ENCODE assay signal across 8 cellular contexts in genomic region chr2:156892449-156893335, GRCh38.
DNase-seq lines count a peak whose midpoint lies in the region; ATAC-seq and TF ChIP-seq lines count a peak whose summit lies in the region.

No MANE protein-coding gene starts in this region.

- DNase-seq in D341Med (ENCODE audit: low spot score): peak; percentile 45
- peak; percentile 10 for DNase-seq in HuH-7 (ENCODE audit: low spot score)
- peak; percentile 15 for DNase-seq in OCI-LY7 (ENCODE audit: low spot score)
- peak; percentile 47 for DNase-seq in mesenchymal stem cell
- DNase-seq in stimulated activated CD4-positive, alpha-beta T cell treated with anti-CD3 and anti-CD28 coated beads, Interleukin-2, amount 100 ng/mL, for 48 hours: no peak
- no peak for DNase-seq in activated T-cell treated with anti-CD3 and anti-CD28 coated beads, Interleukin-2, amount 50 U/mL, for 24 hours

- no peak overlapping the region for H3K4ac ChIP-seq in mesenchymal stem cell (ENCODE audit: low read depth in 1 of 2, low read length in 2 of 2)

- no peak overlapping the region for H4K91ac ChIP-seq in mesenchymal stem cell (ENCODE audit: low read length)

- H3K4me1 ChIP-seq in OCI-LY7 (ENCODE audit: insufficient read depth, low read length, poor library complexity, severe bottlenecking) (no peaks in the 10 kb centered on the region), ectodermal cell (ENCODE audit: control insufficient read depth, insufficient read depth, low read length) (no peaks in the 10 kb centered on the region), mesenchymal stem cell (ENCODE audit: control insufficient read depth, insufficient read depth, low read depth, low read length) (no peaks in the 10 kb centered on the region)

- H3K79me1 ChIP-seq in mesenchymal stem cell (replicated peaks; ENCODE audit: low read length, poor library complexity, severe bottlenecking): no peaks in the 10 kb centered on the region

- no peak overlapping the region for H2AFZ ChIP-seq in OCI-LY7 (ENCODE audit: low read length)
- no peak overlapping the region for H2AFZ ChIP-seq in mesenchymal stem cell (ENCODE audit: low read depth, low read length)

- no peak overlapping the region for H3K18ac ChIP-seq in mesenchymal stem cell (ENCODE audit: low read depth in 1 of 2, low read length in 2 of 2)

- no peaks in the 10 kb centered on the region for H3K9me3 ChIP-seq in OCI-LY7 (ENCODE audit: low read length)
- H3K9me3 ChIP-seq in ectodermal cell (ENCODE audit: control insufficient read depth, low read length): no peaks in the 10 kb centered on the region
- no peaks in the 10 kb centered on the region for H3K9me3 ChIP-seq in mesenchymal stem cell (ENCODE audit: control insufficient read depth, low read length)

- H2BK5ac ChIP-seq in mesenchymal stem cell (ENCODE audit: low read depth, low read length, poor library complexity, severe bottlenecking): no peak overlapping the region

- H3K27me3 ChIP-seq in ectodermal cell (ENCODE audit: control insufficient read depth, insufficient read depth, low read length, poor library complexity, severe bottlenecking): no peaks in the 10 kb centered on the region
- H3K27me3 ChIP-seq in mesenchymal stem cell (ENCODE audit: control insufficient read depth in 1 of 2, insufficient read depth in 1 of 2, low read length in 2 of 2): no peaks in the 10 kb centered on the region

- H3K9me3 Mint-ChIP-seq in activated T-cell treated with anti-CD3 and anti-CD28 coated beads, Interleukin-2, amount 50 U/mL, for 24 hours: no peaks in the 10 kb centered on the region

- H3K4me1 Mint-ChIP-seq in activated T-cell treated with anti-CD3 and anti-CD28 coated beads, Interleukin-2, amount 50 U/mL, for 24 hours (ENCODE audit: low read depth): peaks cover 17% of the 10 kb centered on the region

- H3K36me3 Mint-ChIP-seq in activated T-cell treated with anti-CD3 and anti-CD28 coated beads, Interleukin-2, amount 50 U/mL, for 24 hours (ENCODE audit: low read depth): no peaks in the 10 kb centered on the region

- POLR2A ChIA-PET in OCI-LY7 (lab: Charles Lee): no interaction called here

- TF ChIP-seq CTCF in OCI-LY7 (conservative IDR thresholded peaks at IDR 0.05; ENCODE audit: low read length): peak; percentile 69

- H3K27me3 Mint-ChIP-seq in activated T-cell treated with anti-CD3 and anti-CD28 coated beads, Interleukin-2, amount 50 U/mL, for 24 hours: peaks cover 49% of the 10 kb centered on the region

- no peak overlapping the region for H4K8ac ChIP-seq in mesenchymal stem cell (ENCODE audit: low read length)

- ATAC-seq in GM19452 (IDR thresholded peaks at IDR 0.05; ENCODE audit: unreplicated experiment): peak; percentile 42

- H2BK12ac ChIP-seq in mesenchymal stem cell (ENCODE audit: low read length in 2 of 2): no peak overlapping the region

- H3K36me3 ChIP-seq in OCI-LY7 (ENCODE audit: insufficient read depth, low read length): no peaks in the 10 kb centered on the region
- no peaks in the 10 kb centered on the region for H3K36me3 ChIP-seq in ectodermal cell (ENCODE audit: control insufficient read depth, insufficient read depth, low read length)
- H3K36me3 ChIP-seq in mesenchymal stem cell (ENCODE audit: control insufficient read depth in 1 of 2, insufficient read depth in 2 of 2, low read depth in 1 of 2, low read length in 2 of 2): no peaks in the 10 kb centered on the region

- no peak overlapping the region for H3K4me2 ChIP-seq in OCI-LY7 (ENCODE audit: low read length)
- peak overlapping the region; percentile 58 for H3K4me2 ChIP-seq in mesenchymal stem cell (ENCODE audit: low read length, poor library complexity, severe bottlenecking)

- no peak overlapping the region for H3K27ac Mint-ChIP-seq in activated T-cell treated with anti-CD3 and anti-CD28 coated beads, Interleukin-2, amount 50 U/mL, for 24 hours

- H2AK5ac ChIP-seq in mesenchymal stem cell (ENCODE audit: low read length, severe bottlenecking): no peak overlapping the region

- WGBS in ectodermal cell, 2 experiments: 18 to 19% methylated on average over 15 of the region's 15 CpGs
- 24% methylated on average over 14 of the region's 15 CpGs for WGBS in mesenchymal stem cell

- H3K9ac ChIP-seq in mesenchymal stem cell (ENCODE audit: low read length): peak overlapping the region; percentile 69

- H3K4me3 ChIP-seq in OCI-LY7 (ENCODE audit: low read depth, low read length, poor library complexity, severe bottlenecking) (no peak overlapping the region), ectodermal cell (ENCODE audit: insufficient read depth, low read depth, low read length) (peak overlapping the region; percentile 7), mesenchymal stem cell (ENCODE audit: insufficient read depth in 1 of 2, low read depth in 1 of 2, low read length in 2 of 2) (peak overlapping the region in 1 of 2 experiments; percentile 76)

- CTCF ChIA-PET in OCI-LY7 (lab: Charles Lee; ENCODE audit: unreplicated experiment): no interaction called here

- no peak overlapping the region for H2BK120ac ChIP-seq in mesenchymal stem cell (ENCODE audit: low read depth, low read length)

- no peak overlapping the region for H3K14ac ChIP-seq in mesenchymal stem cell (ENCODE audit: low read length in 2 of 2)

- BruUV-seq in OCI-LY7 (replicated peaks; lab: Mats Ljungman, UMichigan): no TSS peak

- H3K23ac ChIP-seq in mesenchymal stem cell (ENCODE audit: low read length in 2 of 2): no peak overlapping the region

- H4K20me1 ChIP-seq in OCI-LY7 (ENCODE audit: insufficient read depth, low read length): no peaks in the 10 kb centered on the region

- H2BK15ac ChIP-seq in mesenchymal stem cell (ENCODE audit: low read depth, poor library complexity, severe bottlenecking): no peak overlapping the region

- no peaks in the 10 kb centered on the region for H3K79me2 ChIP-seq in OCI-LY7 (ENCODE audit: insufficient read depth, low read depth, low read length)

- intact Hi-C loops in OCI-LY7 (cut with micrococcal nuclease; ENCODE audit: unreplicated experiment): loop anchor here (10.0 kb wide), 1 partner anchor 1518 kb away; no protein-coding TSS in a partner anchor

- H3K9me2 ChIP-seq in OCI-LY7 (ENCODE audit: insufficient read depth, low read length): no peaks in the 10 kb centered on the region

- no peak overlapping the region for H3K27ac ChIP-seq in OCI-LY7 (ENCODE audit: low read depth, low read length, poor library complexity, severe bottlenecking)
- H3K27ac ChIP-seq in ectodermal cell (ENCODE audit: insufficient read depth, low read depth, low read length, poor library complexity, severe bottlenecking): no peak overlapping the region
- H3K27ac ChIP-seq in mesenchymal stem cell (ENCODE audit: low read length, poor library complexity, severe bottlenecking): no peak overlapping the region

- H3K4me3 Mint-ChIP-seq in activated T-cell treated with anti-CD3 and anti-CD28 coated beads, Interleukin-2, amount 50 U/mL, for 24 hours: no peak overlapping the region

Comparison
In these comparisons a context has a peak if more than half of its experiments do, and no peak if none do; other contexts are left out.
1. DNase-seq: peak in D341Med (single experiment), HuH-7 (single experiment), OCI-LY7 (single experiment) and mesenchymal stem cell (single experiment); none in stimulated activated CD4-positive, alpha-beta T cell treated with anti-CD3 and anti-CD28 coated beads, Interleukin-2, amount 100 ng/mL, for 48 hours (0 of 2) and activated T-cell treated with anti-CD3 and anti-CD28 coated beads, Interleukin-2, amount 50 U/mL, for 24 hours (single experiment).